Comparison of ENCODE assay signal across 1 cellular context in genomic region chr20:32823737-32824588, GRCh38.
TF ChIP-seq lines count a peak whose summit lies in the region.

No MANE protein-coding gene starts in this region.

TF ChIP-seq in HepG2, 621 proteins besides CTCF, POLR2A, EP300 and RAD21 (continued from another document and continues in another):
- no peak for TF ChIP-seq TFDP2 (CRISPR knock-in tag; IDR thresholded peaks at IDR 0.05)
- no peak; the same call in 1 of the 2 replicates for TF ChIP-seq KMT2A (CRISPR knock-in tag; IDR thresholded peaks at IDR 0.05)
- no peak for TF ChIP-seq BHLHE40 (IDR thresholded peaks at IDR 0.05; ENCODE audit: low read length)
- no peak for TF ChIP-seq ZFP36L2 (CRISPR knock-in tag; IDR thresholded peaks at IDR 0.05)
- TF ChIP-seq ZNF782 (CRISPR knock-in tag; IDR thresholded peaks at IDR 0.05; ENCODE audit: borderline replicate concordance) = no peak
- no peak for TF ChIP-seq ZSCAN12 (CRISPR knock-in tag; IDR thresholded peaks at IDR 0.05)
- TF ChIP-seq ATM (IDR thresholded peaks at IDR 0.05; ENCODE audit: borderline replicate concordance) = peak; percentile 58; the same call in 1 of the 2 replicates
- TF ChIP-seq ZNF253 (CRISPR knock-in tag; IDR thresholded peaks at IDR 0.05; ENCODE audit: borderline replicate concordance) = no peak
- TF ChIP-seq ARNTL (CRISPR knock-in tag; IDR thresholded peaks at IDR 0.05) = 0 out of 2 replicates have a peak, but pooled peaks have one; percentile 42
- no peak for TF ChIP-seq DMTF1 (CRISPR knock-in tag; IDR thresholded peaks at IDR 0.05)
- no peak for TF ChIP-seq NKX3-1 (CRISPR knock-in tag; IDR thresholded peaks at IDR 0.05)
- no peak for TF ChIP-seq STAT5B (CRISPR knock-in tag; IDR thresholded peaks at IDR 0.05)
- no peak for TF ChIP-seq MTA3 (CRISPR knock-in tag; IDR thresholded peaks at IDR 0.05)
- TF ChIP-seq U2AF2 (IDR thresholded peaks at IDR 0.05; ENCODE audit: low read depth, low read length) = no peak
- TF ChIP-seq SNRNP70 (IDR thresholded peaks at IDR 0.05; ENCODE audit: low read depth, low read length) = no peak
- TF ChIP-seq ZNF430 (CRISPR knock-in tag; IDR thresholded peaks at IDR 0.05) = no peak
- TF ChIP-seq KAT7 (CRISPR knock-in tag; IDR thresholded peaks at IDR 0.05; ENCODE audit: borderline replicate concordance) = no peak
- TF ChIP-seq ZFP41 (CRISPR knock-in tag; IDR thresholded peaks at IDR 0.05; ENCODE audit: borderline replicate concordance) = no peak
- TF ChIP-seq EEA1 (CRISPR knock-in tag; IDR thresholded peaks at IDR 0.05; ENCODE audit: borderline replicate concordance) = no peak
- 0 out of 2 replicates have a peak, but pooled peaks have one; percentile 9 for TF ChIP-seq NFYC (CRISPR knock-in tag; IDR thresholded peaks at IDR 0.05)
- TF ChIP-seq ZNF720 (CRISPR knock-in tag; IDR thresholded peaks at IDR 0.05) = no peak
- no peak for TF ChIP-seq TMF1 (CRISPR knock-in tag; IDR thresholded peaks at IDR 0.05; ENCODE audit: low read depth)
- no peak for TF ChIP-seq AKAP8 (CRISPR knock-in tag; IDR thresholded peaks at IDR 0.05)
- TF ChIP-seq GZF1 (CRISPR knock-in tag; IDR thresholded peaks at IDR 0.05) = no peak
- TF ChIP-seq GFI1 (CRISPR knock-in tag; IDR thresholded peaks at IDR 0.05; ENCODE audit: borderline replicate concordance) = no peak
- no peak for TF ChIP-seq FOSL1 (CRISPR knock-in tag; IDR thresholded peaks at IDR 0.05; ENCODE audit: borderline replicate concordance)
- no peak for TF ChIP-seq NPAS2 (CRISPR knock-in tag; IDR thresholded peaks at IDR 0.05; ENCODE audit: borderline replicate concordance)
- TF ChIP-seq MED8 (CRISPR knock-in tag; IDR thresholded peaks at IDR 0.05; ENCODE audit: insufficient replicate concordance) = no peak
- no peak for TF ChIP-seq ZBTB10 (CRISPR knock-in tag; IDR thresholded peaks at IDR 0.05; ENCODE audit: borderline replicate concordance)
- TF ChIP-seq ZSCAN30 (CRISPR knock-in tag; IDR thresholded peaks at IDR 0.05) = no peak
- TF ChIP-seq ZNF780A (CRISPR knock-in tag; IDR thresholded peaks at IDR 0.05) = no peak
- no peak for TF ChIP-seq ISX (CRISPR knock-in tag; conservative IDR thresholded peaks at IDR 0.05)
- TF ChIP-seq ZNF746 (CRISPR knock-in tag; IDR thresholded peaks at IDR 0.05) = no peak
- no peak for TF ChIP-seq CSRNP2 (CRISPR knock-in tag; conservative IDR thresholded peaks at IDR 0.05; ENCODE audit: low read depth)
- no peak for TF ChIP-seq ZNF790 (CRISPR knock-in tag; IDR thresholded peaks at IDR 0.05; ENCODE audit: borderline replicate concordance)
- peak; percentile 75 for TF ChIP-seq CEBPG (CRISPR knock-in tag; IDR thresholded peaks at IDR 0.05)
- TF ChIP-seq ERF (CRISPR knock-in tag; IDR thresholded peaks at IDR 0.05) = no peak
- peak; percentile 33; the same call in 1 of the 2 replicates for TF ChIP-seq ZNF281 (CRISPR knock-in tag; IDR thresholded peaks at IDR 0.05; ENCODE audit: borderline replicate concordance)
- TF ChIP-seq MAX (IDR thresholded peaks at IDR 0.05) = no peak
- no peak for TF ChIP-seq RORA (CRISPR knock-in tag; IDR thresholded peaks at IDR 0.05)
- peak; percentile 100 for TF ChIP-seq ZMYM2 (CRISPR knock-in tag; IDR thresholded peaks at IDR 0.05)
- 0 out of 2 replicates have a peak, but pooled peaks have one; percentile 60 for TF ChIP-seq ZNF17 (CRISPR knock-in tag; IDR thresholded peaks at IDR 0.05)
- no peak for TF ChIP-seq ZNF766 (CRISPR knock-in tag; IDR thresholded peaks at IDR 0.05; ENCODE audit: borderline replicate concordance)
- no peak for TF ChIP-seq SRY (CRISPR knock-in tag; IDR thresholded peaks at IDR 0.05)
- no peak for TF ChIP-seq KDM4B (CRISPR knock-in tag; IDR thresholded peaks at IDR 0.05)
- no peak for TF ChIP-seq MATR3 (CRISPR knock-in tag; IDR thresholded peaks at IDR 0.05)
- no peak for TF ChIP-seq HNRNPLL (IDR thresholded peaks at IDR 0.05; ENCODE audit: low read depth, low read length, poor library complexity, severe bottlenecking)
- no peak for TF ChIP-seq ZKSCAN8 (CRISPR knock-in tag; IDR thresholded peaks at IDR 0.05; ENCODE audit: borderline replicate concordance)
- peak; percentile 5 for TF ChIP-seq IKZF4 (CRISPR knock-in tag; IDR thresholded peaks at IDR 0.05; ENCODE audit: borderline replicate concordance, low read depth, not compliant biosample characterization)
- TF ChIP-seq SMAD3 (CRISPR knock-in tag; IDR thresholded peaks at IDR 0.05) = no peak
- no peak for TF ChIP-seq ZNF660 (CRISPR knock-in tag; IDR thresholded peaks at IDR 0.05; ENCODE audit: borderline replicate concordance, low read depth)
- no peak for TF ChIP-seq ZNF784 (CRISPR knock-in tag; IDR thresholded peaks at IDR 0.05; ENCODE audit: borderline replicate concordance)
- no peak for TF ChIP-seq ZNF224 (CRISPR knock-in tag; IDR thresholded peaks at IDR 0.05)
- no peak for TF ChIP-seq BCL3 (CRISPR knock-in tag; IDR thresholded peaks at IDR 0.05)
- TF ChIP-seq DDIT3 (CRISPR knock-in tag; IDR thresholded peaks at IDR 0.05) = no peak
- TF ChIP-seq REL (CRISPR knock-in tag; conservative IDR thresholded peaks at IDR 0.05) = no peak
- no peak for TF ChIP-seq MLXIP (CRISPR knock-in tag; IDR thresholded peaks at IDR 0.05; ENCODE audit: borderline replicate concordance)
- no peak for TF ChIP-seq KMT2B (CRISPR knock-in tag; IDR thresholded peaks at IDR 0.05)
